ENCODE assay signal across 26 cellular contexts in the genomic region with DNA sequence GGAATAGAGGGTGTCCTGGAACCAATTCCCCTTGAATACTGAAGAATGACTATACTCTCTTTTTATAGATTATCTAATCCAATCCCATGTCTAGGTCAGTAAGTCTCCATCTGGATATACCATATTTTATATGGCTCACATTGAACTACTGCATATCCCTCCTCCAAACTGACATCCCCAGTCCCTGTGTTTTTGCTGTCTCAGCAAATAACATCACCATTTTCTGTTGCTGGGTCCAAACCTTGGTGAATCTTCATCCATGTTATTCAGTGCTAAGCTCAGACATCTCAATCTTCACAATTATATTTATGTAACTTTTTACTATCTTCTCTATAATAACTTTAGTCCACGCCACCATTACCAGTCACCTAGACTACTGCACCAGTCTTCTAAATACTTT.
"Had no signal": no experiment of that assay in that cellular context is flagged by ENCODE, and none has a peak within 500 bp of the region (broad histone marks: within the 10 kb centered on the region; RNA-seq: fewer than 3 reads in every experiment).

No MANE protein-coding gene starts in this region.

- ATAC-seq: effector memory CD8-positive, alpha-beta T cell; esophagus mucosa; gastrocnemius medialis; heart right ventricle; left cardiac atrium; left lung; left ventricle myocardium superior; lower lobe of right lung; mucosa of descending colon had no signal

- H3K27me3 ChIP-seq: colonic mucosa, esophagus squamous epithelium, gastrocnemius medialis, heart right ventricle, left lung had no signal

- H3K4me1 ChIP-seq: colonic mucosa, esophagus squamous epithelium, gastrocnemius medialis, heart right ventricle, left lung, lower lobe of right lung had no signal

- H3K27ac ChIP-seq: colonic mucosa, epithelial cell of prostate, esophagus squamous epithelium, gastrocnemius medialis, heart right ventricle, left lung, lower lobe of right lung had no signal

- H3K4me3 ChIP-seq: colonic mucosa, esophagus squamous epithelium, gastrocnemius medialis, heart right ventricle, left lung, lower lobe of right lung, mucosa of descending colon had no signal

- DNase-seq: colonic mucosa; cortex of kidney; effector CD8-positive, alpha-beta T cell; effector memory CD8-positive, alpha-beta T cell; endodermal cell; erythroblast; esophagus squamous epithelium; foreskin fibroblast; foreskin melanocyte; gastrocnemius medialis; glutamatergic neuron; head of caudate nucleus; heart right ventricle; hippocampal formation; left cardiac atrium; left lung; left ventricle myocardium superior; lower lobe of right lung; mesenchymal stem cell; mucosa of descending colon; naive B cell had no signal

- H3K36me3 ChIP-seq: colonic mucosa, esophagus squamous epithelium, gastrocnemius medialis, heart right ventricle, left lung, lower lobe of right lung had no signal

- FAIRE-seq: endometrium, islet of Langerhans, keratinocyte had no signal

- H3K9me3 ChIP-seq: colonic mucosa, esophagus squamous epithelium, gastrocnemius medialis, heart right ventricle, left lung, lower lobe of right lung, mucosa of descending colon had no signal
